In genomic region chr16:16095646-16096045, GRCh38 we compare ENCODE assay signal across 13 cellular contexts.
A peak's percentile ranks its signal among the peaks of the same experiment; 100 is the strongest.
DNase-seq lines count a peak whose midpoint lies in the region; ATAC-seq, FAIRE-seq and TF ChIP-seq lines count a peak whose summit lies in the region.
"Had no signal": no experiment of that assay in that cellular context is flagged by ENCODE, and none has a peak within 500 bp of the region (broad histone marks: within the 10 kb centered on the region; RNA-seq: fewer than 3 reads in every experiment).

No MANE protein-coding gene starts in this region.

- H3K4me1 Mint-ChIP-seq in astrocyte (ENCODE audit: low read depth, unreplicated experiment): peaks cover 19% of the 10 kb centered on the region

- H3K27ac Mint-ChIP-seq in astrocyte (ENCODE audit: unreplicated experiment): peak overlapping the region; percentile 83
- H3K27ac Mint-ChIP-seq: CD4-positive, alpha-beta T cell had no signal

- no peak overlapping the region for H3K9ac ChIP-seq in astrocyte (ENCODE audit: low read length)

- no peak overlapping the region for H3K4me3 ChIP-seq in astrocyte (ENCODE audit: insufficient read depth, low read depth, low read length)
- H3K4me3 ChIP-seq in lower lobe of right lung: no peak overlapping the region
- H3K4me3 ChIP-seq in tibial artery: no peak overlapping the region

- no peak overlapping the region for H2AFZ ChIP-seq in astrocyte (ENCODE audit: low read depth, low read length)

- no peaks in the 10 kb centered on the region for H3K27me3 Mint-ChIP-seq in astrocyte (ENCODE audit: low read depth, unreplicated experiment)
- H3K27me3 Mint-ChIP-seq: CD4-positive, alpha-beta T cell; type B pancreatic cell had no signal

- H3K9me3 Mint-ChIP-seq in astrocyte (ENCODE audit: unreplicated experiment): peaks cover 1% of the 10 kb centered on the region
- H3K9me3 Mint-ChIP-seq: activated naive CD4-positive, alpha-beta T cell treated with anti-CD3 and anti-CD28 coated beads, Interleukin-2, amount 50 U/mL, for 72 hours; CD4-positive, alpha-beta T cell; type B pancreatic cell had no signal

- no peak overlapping the region for H3K4me3 Mint-ChIP-seq in astrocyte (ENCODE audit: unreplicated experiment)
- H3K4me3 Mint-ChIP-seq: CD4-positive, alpha-beta T cell; type B pancreatic cell had no signal

- H3K9me3 ChIP-seq in astrocyte (ENCODE audit: insufficient read depth, low read depth, low read length): no peaks in the 10 kb centered on the region
- H3K9me3 ChIP-seq in lower lobe of right lung: no peaks in the 10 kb centered on the region
- no peaks in the 10 kb centered on the region for H3K9me3 ChIP-seq in tibial artery

- H3K4me1 ChIP-seq in astrocyte (ENCODE audit: insufficient read depth, low read length) (peaks cover 26% of the 10 kb centered on the region), lower lobe of right lung (peaks cover 25% of the 10 kb centered on the region), tibial artery (peaks cover 0 to 49% (median 23%) of the 10 kb centered on the region in 4 donors)

- FAIRE-seq in astrocyte (lab: Jason Lieb, UNC): no peak

- ATAC-seq in lower lobe of right lung: no peak
- ATAC-seq in GM21528 (IDR thresholded peaks at IDR 0.05; ENCODE audit: low FRiP score, unreplicated experiment): no peak
- ATAC-seq: activated naive CD4-positive, alpha-beta T cell treated with anti-CD3 and anti-CD28 coated beads, Interleukin-2, amount 50 U/mL, for 72 hours had no signal

- intact Hi-C loops in lower lobe of right lung (cut with DNase I): no loop called here
- intact Hi-C loops in tibial artery (cut with DNase I; ENCODE audit: low total_unique reads): no loop called here

- H3K79me2 ChIP-seq in astrocyte (ENCODE audit: insufficient read depth, low read length): no peaks in the 10 kb centered on the region

- peak overlapping the region; percentile 44 for H3K4me2 ChIP-seq in astrocyte (ENCODE audit: low read length)

- TF ChIP-seq CTCF in astrocyte (IDR thresholded peaks at IDR 0.05; ENCODE audit: insufficient read depth, low read depth, low read length) (no peak), lower lobe of right lung (IDR thresholded peaks at IDR 0.05) (no peak), tibial artery (IDR thresholded peaks at IDR 0.05) (no peak)

- peaks cover 5% of the 10 kb centered on the region for H3K36me3 ChIP-seq in astrocyte (ENCODE audit: insufficient read depth, low read length)
- peaks cover 64% of the 10 kb centered on the region for H3K36me3 ChIP-seq in lower lobe of right lung
- peaks cover 4 to 49% (median 10%) of the 10 kb centered on the region in 3 donors for H3K36me3 ChIP-seq in tibial artery

- peak; percentile 10 for DNase-seq in HCEC 1CT
- no peak for DNase-seq in astrocyte (ENCODE audit: low read depth)
- DNase-seq in lower lobe of right lung: no peak
- DNase-seq in tibial artery: no peak
- DNase-seq in NCI-H1436 treated with DMSO at 0.1 percent for 48 hours (lab: John Stamatoyannopoulos, UW): no peak
- no peak for DNase-seq in activated CD4-positive, alpha-beta T cell treated with anti-CD3 and anti-CD28 coated beads, Interleukin-2, amount 50 U/mL, for 1 hour
- DNase-seq: activated CD8-positive, alpha-beta memory T cell treated with anti-CD3 and anti-CD28 coated beads, Interleukin-2, amount 50 U/mL, for 4 hours; CD4-positive, alpha-beta T cell; GDM1; left ventricle myocardium superior had no signal

- peaks cover 26% of the 10 kb centered on the region for H3K36me3 Mint-ChIP-seq in astrocyte (ENCODE audit: low read depth, unreplicated experiment)

- H3K27me3 ChIP-seq in astrocyte (ENCODE audit: insufficient read depth, low read length): no peaks in the 10 kb centered on the region
- H3K27me3 ChIP-seq in lower lobe of right lung (ENCODE audit: low read depth): no peaks in the 10 kb centered on the region
- no peaks in the 10 kb centered on the region for H3K27me3 ChIP-seq in tibial artery

- no peak overlapping the region for H3K27ac ChIP-seq in astrocyte (ENCODE audit: low read depth, low read length)
- H3K27ac ChIP-seq in lower lobe of right lung: peak overlapping the region; percentile 50
- H3K27ac ChIP-seq in tibial artery: peak overlapping the region; percentile 79 to 81

- H4K20me1 ChIP-seq in astrocyte (ENCODE audit: insufficient read depth, low read length): peaks cover 6% of the 10 kb centered on the region
